1 cellular context compared by ENCODE assay signal in the genomic region with DNA sequence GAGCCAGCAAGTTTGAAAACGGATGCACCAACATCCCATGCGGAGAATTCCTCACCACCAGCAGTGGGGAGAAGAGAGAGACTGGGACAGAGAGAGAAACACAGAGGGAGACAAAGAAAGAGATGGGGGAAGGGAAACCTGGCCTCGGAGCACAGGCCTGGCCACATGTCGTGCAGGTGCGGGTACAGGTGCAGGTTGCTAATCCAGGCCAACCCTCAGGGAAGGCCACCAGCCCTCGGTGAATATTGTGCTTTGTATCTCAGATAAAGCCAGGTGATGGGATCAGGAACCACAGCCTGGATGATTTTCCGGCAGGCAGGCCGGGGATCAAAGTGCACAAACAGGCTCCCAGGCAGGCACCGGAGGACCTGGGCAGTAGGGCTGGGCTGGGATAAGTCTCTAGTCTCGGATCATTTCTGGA.
A peak's percentile ranks its signal among the peaks of the same experiment; 100 is the strongest.
TF ChIP-seq lines count a peak whose summit lies in the region.

No MANE protein-coding gene starts in this region.

TF ChIP-seq in WTC11, 78 proteins besides CTCF, POLR2A, EP300 and RAD21 (continued from another document):
- no peak for TF ChIP-seq ZNF532 (CRISPR knock-in tag; IDR thresholded peaks at IDR 0.05; ENCODE audit: borderline replicate concordance)
- no peak for TF ChIP-seq ZNF425 (CRISPR knock-in tag; conservative IDR thresholded peaks at IDR 0.05)
- no peak for TF ChIP-seq USF2 (CRISPR knock-in tag; IDR thresholded peaks at IDR 0.05)
- TF ChIP-seq SMAD3 (CRISPR knock-in tag; IDR thresholded peaks at IDR 0.05; ENCODE audit: borderline replicate concordance) = 0 out of 2 replicates have a peak, but pooled peaks have one; percentile 55
- peak; percentile 79; the same call in 1 of the 2 replicates for TF ChIP-seq ZNF281 (CRISPR knock-in tag; IDR thresholded peaks at IDR 0.05)
- no peak for TF ChIP-seq SOX15 (CRISPR knock-in tag; IDR thresholded peaks at IDR 0.05)
- TF ChIP-seq NFYB (CRISPR knock-in tag; conservative IDR thresholded peaks at IDR 0.05; ENCODE audit: low read depth) = no peak
- no peak for TF ChIP-seq CREM (CRISPR knock-in tag; IDR thresholded peaks at IDR 0.05)
- 0 out of 2 replicates have a peak, but pooled peaks have one; percentile 45 for TF ChIP-seq IRF1 (CRISPR knock-in tag; IDR thresholded peaks at IDR 0.05)
- TF ChIP-seq ERG (CRISPR knock-in tag; IDR thresholded peaks at IDR 0.05) = no peak
- TF ChIP-seq NFE2L1 (CRISPR knock-in tag; IDR thresholded peaks at IDR 0.05) = peak; percentile 95
- TF ChIP-seq TP53 (CRISPR knock-in tag; IDR thresholded peaks at IDR 0.05) = no peak
- TF ChIP-seq, protein P1, sequence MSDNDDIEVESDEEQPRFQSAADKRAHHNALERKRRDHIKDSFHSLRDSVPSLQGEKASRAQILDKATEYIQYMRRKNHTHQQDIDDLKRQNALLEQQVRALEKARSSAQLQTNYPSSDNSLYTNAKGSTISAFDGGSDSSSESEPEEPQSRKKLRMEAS (CRISPR knock-in tag; IDR thresholded peaks at IDR 0.05) = peak; percentile 82; the same call in 1 of the 2 replicates
- TF ChIP-seq ZNF232 (CRISPR knock-in tag; IDR thresholded peaks at IDR 0.05) = no peak
- no peak for TF ChIP-seq MYBL2 (CRISPR knock-in tag; IDR thresholded peaks at IDR 0.05)
- TF ChIP-seq ZBTB43 (CRISPR knock-in tag; IDR thresholded peaks at IDR 0.05) = peak; percentile 64; the same call in 1 of the 2 replicates
- no peak; the same call in 1 of the 2 replicates for TF ChIP-seq SP1 (CRISPR knock-in tag; conservative IDR thresholded peaks at IDR 0.05)
- TF ChIP-seq ZNF423 (CRISPR knock-in tag; IDR thresholded peaks at IDR 0.05) = peak; percentile 54; the same call in 1 of the 2 replicates
- peak; percentile 56; the same call in 1 of the 2 replicates for TF ChIP-seq FOXP1 (CRISPR knock-in tag; IDR thresholded peaks at IDR 0.05; ENCODE audit: borderline replicate concordance)
